In the genomic region with DNA sequence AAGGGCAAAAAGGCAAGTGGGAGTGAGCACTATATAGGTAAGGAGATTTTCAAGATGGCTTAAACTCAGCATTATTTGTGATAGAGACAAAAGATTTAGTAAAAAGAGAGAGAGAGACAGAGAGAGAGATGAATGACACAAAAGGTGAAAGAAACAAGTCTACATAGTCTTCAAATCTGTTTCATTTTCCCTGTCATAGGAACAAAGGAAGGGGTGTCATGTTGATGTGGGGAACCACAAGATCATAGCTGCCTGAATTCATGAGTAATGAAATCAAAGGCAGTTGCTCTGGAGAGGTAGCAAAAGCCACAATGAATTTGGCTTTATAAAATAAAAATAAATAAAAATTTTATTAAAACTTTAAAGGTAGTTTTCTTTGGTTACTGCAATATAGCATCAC, we compare ENCODE assay signal across 17 cellular contexts.
DNase-seq lines count a peak whose midpoint lies in the region; ATAC-seq lines count a peak whose summit lies in the region.
"Had no signal": no experiment of that assay in that cellular context is flagged by ENCODE, and none has a peak within 500 bp of the region (broad histone marks: within the 10 kb centered on the region; RNA-seq: fewer than 3 reads in every experiment).

No MANE protein-coding gene starts in this region.

- POLR2A ChIA-PET in activated CD4-positive, alpha-beta T cell treated with anti-CD3 and anti-CD28 coated beads, Interleukin-2, amount 10 ng/mL, durations not matched to agents 7 days and 5 days (lab: Charles Lee): no interaction called here

- DNase-seq in activated CD4-positive, alpha-beta T cell treated with anti-CD3 and anti-CD28 coated beads, Interleukin-2, amount 10 ng/mL, durations not matched to agents 7 days and 5 days: peak; percentile 12
- no peak for DNase-seq in activated CD4-positive, alpha-beta T cell treated with anti-CD3 and anti-CD28 coated beads, Interleukin-2, amount 10 ng/mL, durations not matched to agents 24 days and 14 days
- DNase-seq in stimulated activated naive CD8-positive, alpha-beta T cell treated with anti-CD3 and anti-CD28 coated beads, Interleukin-15, Interleukin-2, amounts not matched to agents 100 U/mL and 50 U/mL, for 24 hours: no peak
- DNase-seq in stimulated activated naive CD8-positive, alpha-beta T cell treated with anti-CD3 and anti-CD28 coated beads, Interleukin-15, amount 100 ng/mL, for 72 hours: no peak
- no peak for DNase-seq in stimulated activated effector memory CD8-positive, alpha-beta T cell treated with anti-CD3 and anti-CD28 coated beads, Interleukin-12 subunit alpha, Interleukin-12 subunit beta, amount 100 ng/mL, for 72 hours (ENCODE audit: low spot score in 2 of 2)
- no peak for DNase-seq in A172 (ENCODE audit: low spot score)
- DNase-seq: ACHN; AML-193; BE2C; CD4-positive, alpha-beta T cell; CD8-positive, alpha-beta memory T cell; DMS 273 treated with DMSO at 0.1 percent for 48 hours; DMS79; GF-D8; GOT3 had no signal

- ATAC-seq in stimulated activated naive CD8-positive, alpha-beta T cell treated with anti-CD3 and anti-CD28 coated beads, Interleukin-15, Interleukin-2, amounts not matched to agents 100 U/mL and 50 U/mL, for 24 hours: peak; percentile 36
- ATAC-seq in stimulated activated naive CD8-positive, alpha-beta T cell treated with anti-CD3 and anti-CD28 coated beads, Interleukin-15, amount 100 ng/mL, for 72 hours: no peak
- peak; percentile 39 for ATAC-seq in stimulated activated effector memory CD8-positive, alpha-beta T cell treated with anti-CD3 and anti-CD28 coated beads, Interleukin-12 subunit alpha, Interleukin-12 subunit beta, amount 100 ng/mL, for 72 hours
- ATAC-seq: A549 had no signal

- CTCF ChIA-PET in activated CD4-positive, alpha-beta T cell treated with anti-CD3 and anti-CD28 coated beads, Interleukin-2, amount 10 ng/mL, durations not matched to agents 7 days and 5 days (lab: Charles Lee): no interaction called here

- intact Hi-C loops in activated CD4-positive, alpha-beta T cell treated with anti-CD3 and anti-CD28 coated beads, Interleukin-2, amount 10 ng/mL, durations not matched to agents 24 days and 14 days (cut with micrococcal nuclease): no loop called here

- H3K4me1 Mint-ChIP-seq in activated CD4-positive, alpha-beta T cell treated with anti-CD3 and anti-CD28 coated beads, Interleukin-2, amount 10 ng/mL, durations not matched to agents 7 days and 5 days: no peaks in the 10 kb centered on the region
- H3K4me1 Mint-ChIP-seq in activated CD4-positive, alpha-beta T cell treated with anti-CD3 and anti-CD28 coated beads, Interleukin-2, amount 10 ng/mL, durations not matched to agents 24 days and 14 days: no peaks in the 10 kb centered on the region
- H3K4me1 Mint-ChIP-seq in stimulated activated naive CD8-positive, alpha-beta T cell treated with anti-CD3 and anti-CD28 coated beads, Interleukin-15, amount 100 ng/mL, for 72 hours: no peaks in the 10 kb centered on the region
- H3K4me1 Mint-ChIP-seq in stimulated activated effector memory CD8-positive, alpha-beta T cell treated with anti-CD3 and anti-CD28 coated beads, Interleukin-12 subunit alpha, Interleukin-12 subunit beta, amount 100 ng/mL, for 72 hours: no peaks in the 10 kb centered on the region
- H3K4me1 Mint-ChIP-seq: CD14-positive monocyte; CD8-positive, alpha-beta memory T cell had no signal

- no peak overlapping the region for H3K27ac Mint-ChIP-seq in activated CD4-positive, alpha-beta T cell treated with anti-CD3 and anti-CD28 coated beads, Interleukin-2, amount 10 ng/mL, durations not matched to agents 7 days and 5 days
- no peak overlapping the region for H3K27ac Mint-ChIP-seq in activated CD4-positive, alpha-beta T cell treated with anti-CD3 and anti-CD28 coated beads, Interleukin-2, amount 10 ng/mL, durations not matched to agents 24 days and 14 days
- no peak overlapping the region for H3K27ac Mint-ChIP-seq in stimulated activated naive CD8-positive, alpha-beta T cell treated with anti-CD3 and anti-CD28 coated beads, Interleukin-15, amount 100 ng/mL, for 72 hours
- H3K27ac Mint-ChIP-seq in stimulated activated effector memory CD8-positive, alpha-beta T cell treated with anti-CD3 and anti-CD28 coated beads, Interleukin-12 subunit alpha, Interleukin-12 subunit beta, amount 100 ng/mL, for 72 hours: no peak overlapping the region
- H3K27ac Mint-ChIP-seq: CD14-positive monocyte; CD4-positive, alpha-beta T cell; CD8-positive, alpha-beta memory T cell had no signal

- no peaks in the 10 kb centered on the region for H3K9me3 Mint-ChIP-seq in activated CD4-positive, alpha-beta T cell treated with anti-CD3 and anti-CD28 coated beads, Interleukin-2, amount 10 ng/mL, durations not matched to agents 7 days and 5 days
- no peaks in the 10 kb centered on the region for H3K9me3 Mint-ChIP-seq in activated CD4-positive, alpha-beta T cell treated with anti-CD3 and anti-CD28 coated beads, Interleukin-2, amount 10 ng/mL, durations not matched to agents 24 days and 14 days
- H3K9me3 Mint-ChIP-seq in stimulated activated naive CD8-positive, alpha-beta T cell treated with anti-CD3 and anti-CD28 coated beads, Interleukin-15, amount 100 ng/mL, for 72 hours: no peaks in the 10 kb centered on the region
- H3K9me3 Mint-ChIP-seq in stimulated activated effector memory CD8-positive, alpha-beta T cell treated with anti-CD3 and anti-CD28 coated beads, Interleukin-12 subunit alpha, Interleukin-12 subunit beta, amount 100 ng/mL, for 72 hours: no peaks in the 10 kb centered on the region
- H3K9me3 Mint-ChIP-seq: CD4-positive, alpha-beta T cell; CD8-positive, alpha-beta memory T cell had no signal

- no peak overlapping the region for H3K4me3 Mint-ChIP-seq in activated CD4-positive, alpha-beta T cell treated with anti-CD3 and anti-CD28 coated beads, Interleukin-2, amount 10 ng/mL, durations not matched to agents 7 days and 5 days
- H3K4me3 Mint-ChIP-seq in activated CD4-positive, alpha-beta T cell treated with anti-CD3 and anti-CD28 coated beads, Interleukin-2, amount 10 ng/mL, durations not matched to agents 24 days and 14 days: no peak overlapping the region
- no peak overlapping the region for H3K4me3 Mint-ChIP-seq in stimulated activated naive CD8-positive, alpha-beta T cell treated with anti-CD3 and anti-CD28 coated beads, Interleukin-15, amount 100 ng/mL, for 72 hours
- H3K4me3 Mint-ChIP-seq in stimulated activated effector memory CD8-positive, alpha-beta T cell treated with anti-CD3 and anti-CD28 coated beads, Interleukin-12 subunit alpha, Interleukin-12 subunit beta, amount 100 ng/mL, for 72 hours: no peak overlapping the region
- H3K4me3 Mint-ChIP-seq: CD14-positive monocyte; CD4-positive, alpha-beta T cell; CD8-positive, alpha-beta memory T cell had no signal

- H3K27me3 Mint-ChIP-seq in activated CD4-positive, alpha-beta T cell treated with anti-CD3 and anti-CD28 coated beads, Interleukin-2, amount 10 ng/mL, durations not matched to agents 7 days and 5 days: no peaks in the 10 kb centered on the region
- peaks cover 2% of the 10 kb centered on the region for H3K27me3 Mint-ChIP-seq in activated CD4-positive, alpha-beta T cell treated with anti-CD3 and anti-CD28 coated beads, Interleukin-2, amount 10 ng/mL, durations not matched to agents 24 days and 14 days
- H3K27me3 Mint-ChIP-seq in stimulated activated naive CD8-positive, alpha-beta T cell treated with anti-CD3 and anti-CD28 coated beads, Interleukin-15, amount 100 ng/mL, for 72 hours: no peaks in the 10 kb centered on the region
- H3K27me3 Mint-ChIP-seq: CD4-positive, alpha-beta T cell had no signal

- H3K36me3 Mint-ChIP-seq in activated CD4-positive, alpha-beta T cell treated with anti-CD3 and anti-CD28 coated beads, Interleukin-2, amount 10 ng/mL, durations not matched to agents 7 days and 5 days (ENCODE audit: low read depth): no peaks in the 10 kb centered on the region
- no peaks in the 10 kb centered on the region for H3K36me3 Mint-ChIP-seq in activated CD4-positive, alpha-beta T cell treated with anti-CD3 and anti-CD28 coated beads, Interleukin-2, amount 10 ng/mL, durations not matched to agents 24 days and 14 days (ENCODE audit: low read depth)
- H3K36me3 Mint-ChIP-seq in stimulated activated effector memory CD8-positive, alpha-beta T cell treated with anti-CD3 and anti-CD28 coated beads, Interleukin-12 subunit alpha, Interleukin-12 subunit beta, amount 100 ng/mL, for 72 hours: no peaks in the 10 kb centered on the region
- H3K36me3 Mint-ChIP-seq: CD14-positive monocyte; CD8-positive, alpha-beta memory T cell had no signal
